1 cellular context compared by ENCODE assay signal in the genomic region with DNA sequence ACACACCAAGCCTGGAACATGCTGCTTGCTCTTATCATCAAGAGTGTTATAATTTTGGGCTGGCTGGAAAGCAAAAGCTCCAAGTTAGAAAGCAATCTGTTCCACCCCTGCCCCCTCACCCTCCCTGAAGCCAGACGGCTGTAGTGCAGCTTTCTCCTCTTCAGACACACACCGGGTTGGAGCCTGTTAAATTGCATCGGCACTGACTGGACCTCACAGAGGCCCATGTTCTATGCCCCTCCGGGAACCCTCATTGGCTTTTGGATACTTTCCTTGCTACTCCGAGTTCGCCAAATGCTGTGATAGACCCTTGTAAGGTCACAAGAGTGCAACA.
TF ChIP-seq lines count a peak whose summit lies in the region.

No MANE protein-coding gene starts in this region.

TF ChIP-seq in GM23338, 12 proteins besides CTCF, POLR2A, EP300 and RAD21 (continued from another document):
- TF ChIP-seq, protein P1, sequence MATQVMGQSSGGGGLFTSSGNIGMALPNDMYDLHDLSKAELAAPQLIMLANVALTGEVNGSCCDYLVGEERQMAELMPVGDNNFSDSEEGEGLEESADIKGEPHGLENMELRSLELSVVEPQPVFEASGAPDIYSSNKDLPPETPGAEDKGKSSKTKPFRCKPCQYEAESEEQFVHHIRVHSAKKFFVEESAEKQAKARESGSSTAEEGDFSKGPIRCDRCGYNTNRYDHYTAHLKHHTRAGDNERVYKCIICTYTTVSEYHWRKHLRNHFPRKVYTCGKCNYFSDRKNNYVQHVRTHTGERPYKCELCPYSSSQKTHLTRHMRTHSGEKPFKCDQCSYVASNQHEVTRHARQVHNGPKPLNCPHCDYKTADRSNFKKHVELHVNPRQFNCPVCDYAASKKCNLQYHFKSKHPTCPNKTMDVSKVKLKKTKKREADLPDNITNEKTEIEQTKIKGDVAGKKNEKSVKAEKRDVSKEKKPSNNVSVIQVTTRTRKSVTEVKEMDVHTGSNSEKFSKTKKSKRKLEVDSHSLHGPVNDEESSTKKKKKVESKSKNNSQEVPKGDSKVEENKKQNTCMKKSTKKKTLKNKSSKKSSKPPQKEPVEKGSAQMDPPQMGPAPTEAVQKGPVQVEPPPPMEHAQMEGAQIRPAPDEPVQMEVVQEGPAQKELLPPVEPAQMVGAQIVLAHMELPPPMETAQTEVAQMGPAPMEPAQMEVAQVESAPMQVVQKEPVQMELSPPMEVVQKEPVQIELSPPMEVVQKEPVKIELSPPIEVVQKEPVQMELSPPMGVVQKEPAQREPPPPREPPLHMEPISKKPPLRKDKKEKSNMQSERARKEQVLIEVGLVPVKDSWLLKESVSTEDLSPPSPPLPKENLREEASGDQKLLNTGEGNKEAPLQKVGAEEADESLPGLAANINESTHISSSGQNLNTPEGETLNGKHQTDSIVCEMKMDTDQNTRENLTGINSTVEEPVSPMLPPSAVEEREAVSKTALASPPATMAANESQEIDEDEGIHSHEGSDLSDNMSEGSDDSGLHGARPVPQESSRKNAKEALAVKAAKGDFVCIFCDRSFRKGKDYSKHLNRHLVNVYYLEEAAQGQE (IDR thresholded peaks at IDR 0.05; ENCODE audit: unreplicated experiment) = no peak
- TF ChIP-seq NANOG (IDR thresholded peaks at IDR 0.05; ENCODE audit: borderline replicate concordance) = no peak
